In genomic region chr3:187852842-187853727, GRCh38 we compare ENCODE assay signal across 17 cellular contexts.
A peak's percentile ranks its signal among the peaks of the same experiment; 100 is the strongest.
DNase-seq lines count a peak whose midpoint lies in the region; ATAC-seq, FAIRE-seq and TF ChIP-seq lines count a peak whose summit lies in the region.
"Had no signal": no experiment of that assay in that cellular context is flagged by ENCODE, and none has a peak within 500 bp of the region (broad histone marks: within the 10 kb centered on the region; RNA-seq: fewer than 3 reads in every experiment).

No MANE protein-coding gene starts in this region.

- dilution Hi-C loops in mammary epithelial cell (cut with HindIII; ENCODE audit: low sequenced_read_pairs) = no loop called here

- no peaks in the 10 kb centered on the region for H3K36me3 Mint-ChIP-seq in activated naive CD8-positive, alpha-beta T cell treated with anti-CD3 and anti-CD28 coated beads, Interleukin-2, amount 50 U/mL, for 24 hours (ENCODE audit: low read depth)
- peaks cover 5% of the 10 kb centered on the region for H3K36me3 Mint-ChIP-seq in activated naive CD8-positive, alpha-beta T cell treated with anti-CD3 and anti-CD28 coated beads for 36 hours
- H3K36me3 Mint-ChIP-seq: brain had no signal

- no peaks in the 10 kb centered on the region for H3K27me3 ChIP-seq in mammary epithelial cell (ENCODE audit: insufficient read depth, low read length)
- H3K27me3 ChIP-seq in HepG2 (ENCODE audit: control insufficient read depth in 1 of 2, insufficient read depth in 2 of 2, low read length in 2 of 2) = no peaks in the 10 kb centered on the region
- H3K27me3 ChIP-seq in upper lobe of right lung = no peaks in the 10 kb centered on the region
- H3K27me3 ChIP-seq: tibial nerve had no signal

- H3K27ac ChIP-seq in mammary epithelial cell (ENCODE audit: insufficient read depth, low read depth, low read length) = peak overlapping the region; percentile 59
- no peak overlapping the region for H3K27ac ChIP-seq in HepG2 (ENCODE audit: extremely low read length, insufficient read depth, low read length)
- no peak overlapping the region for H3K27ac ChIP-seq in upper lobe of right lung
- H3K27ac ChIP-seq: tibial nerve had no signal

- WGBS in mammary epithelial cell (ENCODE audit: low coverage, missing lambda C conversion rate) = 59% methylated on average over 2 of the region's 5 CpGs
- WGBS in HepG2 (ENCODE audit: low lambda C conversion rate) = 0% methylated on average over 1 of the region's 5 CpGs

- H3K9ac ChIP-seq in mammary epithelial cell (ENCODE audit: insufficient read depth, low read length) (no peak overlapping the region), HepG2 (ENCODE audit: insufficient read depth, low read depth, low read length) (no peak overlapping the region)

- H2AFZ ChIP-seq in mammary epithelial cell (ENCODE audit: low read depth, low read length) (peak overlapping the region; percentile 64), HepG2 (ENCODE audit: low read length) (no peak overlapping the region)

- no peaks in the 10 kb centered on the region for H4K20me1 ChIP-seq in mammary epithelial cell (ENCODE audit: insufficient read depth, low read length)
- H4K20me1 ChIP-seq in HepG2 (ENCODE audit: insufficient read depth, low read length) = no peaks in the 10 kb centered on the region

- H3K36me3 ChIP-seq in mammary epithelial cell (ENCODE audit: insufficient read depth, low read length) (no peaks in the 10 kb centered on the region), HepG2 (replicated peaks in 1 of 2; ENCODE audit: control insufficient read depth in 1 of 2, insufficient read depth in 2 of 2, low read length in 2 of 2) (no peaks in the 10 kb centered on the region), upper lobe of right lung (no peaks in the 10 kb centered on the region)
- H3K36me3 ChIP-seq: tibial nerve had no signal

- no peak overlapping the region for H3K27ac Mint-ChIP-seq in activated naive CD8-positive, alpha-beta T cell treated with anti-CD3 and anti-CD28 coated beads, Interleukin-2, amount 50 U/mL, for 24 hours
- no peak overlapping the region for H3K27ac Mint-ChIP-seq in activated naive CD8-positive, alpha-beta T cell treated with anti-CD3 and anti-CD28 coated beads for 36 hours
- H3K27ac Mint-ChIP-seq: activated B cell treated with CpG ODN at 0.5 μM for 24 hours; activated T-helper 2 cell treated with anti-CD3 and anti-CD28 coated beads, Interferon-gamma antibody, Interleukin-2, Interleukin-4, amounts not matched to agents 10 μg/mL and 5 μg/mL and 100 μg/mL, durations not matched to agents 14 hours and 24 hours and 36 hours; brain had no signal

- no peak overlapping the region for H3K4me3 Mint-ChIP-seq in activated naive CD8-positive, alpha-beta T cell treated with anti-CD3 and anti-CD28 coated beads, Interleukin-2, amount 50 U/mL, for 24 hours
- H3K4me3 Mint-ChIP-seq in activated naive CD8-positive, alpha-beta T cell treated with anti-CD3 and anti-CD28 coated beads for 36 hours = no peak overlapping the region
- H3K4me3 Mint-ChIP-seq: activated B cell treated with CpG ODN at 0.5 μM for 24 hours, brain had no signal

- in situ Hi-C loops in mammary epithelial cell (cut with MboI; ENCODE audit: low sequenced_read_pairs in 2 of 2) = no loop called here
- in situ Hi-C loops in HepG2 (cut with HindIII; ENCODE audit: extremely low pct_ligation_motif_present, low pct_unique_long_range_greater_than_20kb) = no loop called here

- POLR2A ChIA-PET in HepG2 (lab: Yijun Ruan, JAX) = no interaction called here

- TF ChIP-seq EP300 in HepG2 (IDR thresholded peaks at IDR 0.05; ENCODE audit: low read depth in 2 of 2, low read length in 2 of 2) (no peak), HepG2 (CRISPR knock-in tag; IDR thresholded peaks at IDR 0.05; ENCODE audit: borderline replicate concordance) (no peak)

- H3K4me2 ChIP-seq in mammary epithelial cell (ENCODE audit: insufficient read depth, low read depth, low read length) (peak overlapping the region; percentile 6), HepG2 (ENCODE audit: low read depth, low read length) (no peak overlapping the region)

- CTCF ChIA-PET in mammary epithelial cell (lab: Charles Lee; ENCODE audit: low non-redundant PET) = no interaction called here
- CTCF ChIA-PET in HepG2 (lab: Yijun Ruan, JAX; ENCODE audit: low intra/inter-chr PET ratio, low total read pairs) = no interaction called here

- H3K4me3 ChIP-seq in mammary epithelial cell (replicated peaks in 1 of 3; ENCODE audit: insufficient read depth in 1 of 3, low read depth in 2 of 3, low read length in 3 of 3) = no peak overlapping the region
- no peak overlapping the region for H3K4me3 ChIP-seq in HepG2 (replicated peaks in 1 of 3; ENCODE audit: insufficient read depth in 1 of 3, low read depth in 2 of 3, low read length in 3 of 3)
- H3K4me3 ChIP-seq in upper lobe of right lung = no peak overlapping the region
- H3K4me3 ChIP-seq: tibial nerve had no signal

- TF ChIP-seq POLR2A in HepG2 (IDR thresholded peaks at IDR 0.05; ENCODE audit: insufficient read depth in 1 of 2, low read depth in 2 of 2, low read length in 2 of 2) = no peak

- intact Hi-C loops in mammary epithelial cell (cut with micrococcal nuclease) = loop anchor here (10.0 kb wide), 1 partner anchor 1102 kb away; no protein-coding TSS in a partner anchor
- intact Hi-C loops in HepG2 (cut with micrococcal nuclease; ENCODE audit: unreplicated experiment) = no loop called here
- intact Hi-C loops in upper lobe of right lung (cut with DNase I) = no loop called here

- H3K4me1 Mint-ChIP-seq in activated naive CD8-positive, alpha-beta T cell treated with anti-CD3 and anti-CD28 coated beads, Interleukin-2, amount 50 U/mL, for 24 hours = peaks cover 6% of the 10 kb centered on the region
- no peaks in the 10 kb centered on the region for H3K4me1 Mint-ChIP-seq in activated naive CD8-positive, alpha-beta T cell treated with anti-CD3 and anti-CD28 coated beads for 36 hours
- H3K4me1 Mint-ChIP-seq: activated B cell treated with CpG ODN at 0.5 μM for 24 hours had no signal

- no peak for TF ChIP-seq RAD21 in HepG2 (CRISPR knock-in tag; IDR thresholded peaks at IDR 0.05)

- FAIRE-seq in HepG2 (lab: Jason Lieb, UNC) = no peak

- H3K9me3 ChIP-seq in mammary epithelial cell (replicated peaks; ENCODE audit: insufficient read depth, low read length) = peaks cover 6% of the 10 kb centered on the region
- no peaks in the 10 kb centered on the region for H3K9me3 ChIP-seq in HepG2 (ENCODE audit: low read length)
- H3K9me3 ChIP-seq in upper lobe of right lung = no peaks in the 10 kb centered on the region

- TF ChIP-seq CTCF in mammary epithelial cell (conservative IDR thresholded peaks at IDR 0.05 in 1 of 2, IDR thresholded peaks at IDR 0.05 in 1 of 2; ENCODE audit: extremely low read depth in 1 of 2, insufficient read depth in 1 of 2, low read depth in 1 of 2, low read length in 2 of 2) (no peak), HepG2 (CRISPR knock-in tag; IDR thresholded peaks at IDR 0.05) (no peak), upper lobe of right lung (IDR thresholded peaks at IDR 0.05) (no peak)

- no peak for DNase-seq in activated naive CD8-positive, alpha-beta T cell treated with anti-CD3 and anti-CD28 coated beads, Interleukin-2, amount 50 U/mL, for 24 hours
- no peak for DNase-seq in activated naive CD8-positive, alpha-beta T cell treated with anti-CD3 and anti-CD28 coated beads for 36 hours
- DNase-seq in mammary epithelial cell (peak; percentile 74), HepG2 (ENCODE audit: low spot score) (no peak), upper lobe of right lung (no peak), GDM1 (lab: John Stamatoyannopoulos, UW) (no peak), anterior cingulate cortex (lab: John Stamatoyannopoulos, UW) (no peak)
- DNase-seq: activated B cell treated with CpG ODN at 0.5 μM for 24 hours; AML-193; effector CD8-positive, alpha-beta T cell; KBM-7; NCI-H1436; NCI-H510A treated with DMSO at 0.1 percent for 48 hours had no signal

- peaks cover 16% of the 10 kb centered on the region for H3K4me1 ChIP-seq in mammary epithelial cell (ENCODE audit: insufficient read depth, low read length)
- peaks cover 46% of the 10 kb centered on the region for H3K4me1 ChIP-seq in HepG2 (ENCODE audit: insufficient read depth, low read length)
- no peaks in the 10 kb centered on the region for H3K4me1 ChIP-seq in upper lobe of right lung

- peak; percentile 80 for ATAC-seq in activated naive CD8-positive, alpha-beta T cell treated with anti-CD3 and anti-CD28 coated beads, Interleukin-2, amount 50 U/mL, for 24 hours
- ATAC-seq in HepG2 (peak; percentile 91), upper lobe of right lung (peak; percentile 32), GM18861 (IDR thresholded peaks at IDR 0.05; ENCODE audit: unreplicated experiment) (no peak)

- no TSS peak for BruUV-seq in mammary epithelial cell (replicated peaks; lab: Mats Ljungman, UMichigan)
- no TSS peak for BruUV-seq in HepG2 (replicated peaks; lab: Mats Ljungman, UMichigan)

- H3K79me2 ChIP-seq in mammary epithelial cell (ENCODE audit: insufficient read depth, low read length) (no peaks in the 10 kb centered on the region), HepG2 (ENCODE audit: insufficient read depth, low read length) (no peaks in the 10 kb centered on the region)

- H3K27me3 Mint-ChIP-seq in activated naive CD8-positive, alpha-beta T cell treated with anti-CD3 and anti-CD28 coated beads, Interleukin-2, amount 50 U/mL, for 24 hours = no peaks in the 10 kb centered on the region
- H3K27me3 Mint-ChIP-seq in activated naive CD8-positive, alpha-beta T cell treated with anti-CD3 and anti-CD28 coated beads for 36 hours = no peaks in the 10 kb centered on the region
- H3K27me3 Mint-ChIP-seq: activated B cell treated with CpG ODN at 0.5 μM for 24 hours had no signal

- peaks cover 7% of the 10 kb centered on the region for H3K9me3 Mint-ChIP-seq in activated naive CD8-positive, alpha-beta T cell treated with anti-CD3 and anti-CD28 coated beads, Interleukin-2, amount 50 U/mL, for 24 hours
- peaks cover 13% of the 10 kb centered on the region for H3K9me3 Mint-ChIP-seq in activated naive CD8-positive, alpha-beta T cell treated with anti-CD3 and anti-CD28 coated beads for 36 hours

TF ChIP-seq in HepG2, 621 proteins besides CTCF, POLR2A, EP300 and RAD21 (continues in another document):
- TF ChIP-seq ZMYM4 (CRISPR knock-in tag; IDR thresholded peaks at IDR 0.05) = 0 out of 2 replicates have a peak, but pooled peaks have one; percentile 19
- TF ChIP-seq TFDP1 (CRISPR knock-in tag; IDR thresholded peaks at IDR 0.05; ENCODE audit: borderline replicate concordance) = no peak
- TF ChIP-seq HNF4A (CRISPR knock-in tag; IDR thresholded peaks at IDR 0.05) = peak; percentile 83
- peak; percentile 56 for TF ChIP-seq FOSL2 (CRISPR knock-in tag; IDR thresholded peaks at IDR 0.05)
